In the genomic region with DNA sequence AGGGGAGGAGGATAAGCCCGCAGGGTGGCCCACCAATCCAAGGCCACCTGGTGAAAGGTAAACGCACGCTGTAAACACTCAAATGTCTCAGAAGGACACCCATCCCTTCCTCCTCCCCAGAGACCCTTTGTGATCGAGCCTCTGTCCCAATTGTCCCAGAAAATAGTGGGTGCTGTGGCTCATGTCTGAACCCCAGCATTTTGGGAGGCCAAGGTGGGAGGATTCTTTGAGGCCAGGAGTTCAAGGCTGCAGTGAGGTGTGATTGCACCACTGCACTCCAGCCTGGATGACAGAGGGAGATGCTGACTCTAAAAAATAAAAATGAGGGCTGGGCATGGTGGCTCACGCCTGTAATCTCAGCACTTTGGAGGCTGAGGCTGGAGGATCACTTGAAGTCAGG, we compare ENCODE assay signal across 29 cellular contexts.
"Had no signal": no experiment of that assay in that cellular context is flagged by ENCODE, and none has a peak within 500 bp of the region (broad histone marks: within the 10 kb centered on the region; RNA-seq: fewer than 3 reads in every experiment).

No MANE protein-coding gene starts in this region.

- H3K36me3 ChIP-seq: adrenal gland, left ventricle myocardium inferior, neutrophil, ovary, sigmoid colon, stomach, thyroid gland, upper lobe of right lung had no signal

- DNase-seq: activated CD4-positive, alpha-beta T cell treated with anti-CD3 and anti-CD28 coated beads for 1 hour; activated CD4-positive, alpha-beta T cell treated with anti-CD3 and anti-CD28 coated beads, Interleukin-2, amount 10 ng/mL, durations not matched to agents 7 days and 5 days; activated CD8-positive, alpha-beta memory T cell treated with anti-CD3 and anti-CD28 coated beads, Interleukin-2, amount 10 ng/mL, durations not matched to agents 7 days and 5 days; activated CD8-positive, alpha-beta T cell treated with anti-CD3 and anti-CD28 coated beads, Interleukin-2, amount 10 ng/mL, durations not matched to agents 7 days and 5 days; activated naive CD4-positive, alpha-beta T cell treated with Interleukin-2 at 50 U/mL for 16 hours; activated T-cell treated with anti-CD3 and anti-CD28 coated beads for 4 hours; activated T-cell treated with anti-CD3 and anti-CD28 coated beads, Interleukin-2, amount 50 U/mL, for 72 hours; adrenal gland; aorta; body of pancreas; dermis blood vessel endothelial cell; effector CD8-positive, alpha-beta T cell; islet precursor cell; left ventricle myocardium inferior; mucosa of descending colon; retina; sigmoid colon; small intestine; stimulated activated CD4-positive, alpha-beta T cell treated with anti-CD3 and anti-CD28 coated beads, Interleukin-4, amount 100 ng/mL, for 24 hours; stomach; T-helper 2 cell; thyroid gland; upper lobe of right lung had no signal

- H3K9me3 ChIP-seq: adrenal gland, body of pancreas, left ventricle myocardium inferior, mucosa of descending colon, neutrophil, ovary, sigmoid colon, stomach, thyroid gland, upper lobe of right lung had no signal

- H3K4me3 ChIP-seq: adrenal gland, body of pancreas, left ventricle myocardium inferior, lung, mucosa of descending colon, ovary, sigmoid colon, stomach, thyroid gland, upper lobe of right lung had no signal

- ATAC-seq: activated CD8-positive, alpha-beta memory T cell treated with anti-CD3 and anti-CD28 coated beads, Interleukin-2, amount 10 ng/mL, durations not matched to agents 7 days and 5 days; activated CD8-positive, alpha-beta T cell treated with anti-CD3 and anti-CD28 coated beads, Interleukin-2, amount 10 ng/mL, durations not matched to agents 7 days and 5 days; activated T-cell treated with anti-CD3 and anti-CD28 coated beads, Interleukin-2, amount 50 U/mL, for 72 hours; body of pancreas; mucosa of descending colon; natural killer cell treated with Interleukin-12 subunit alpha and Interleukin-12 subunit beta and Interleukin-15 and Interleukin-18, amount 100 ng/mL, for 72 hours; stimulated activated effector memory CD8-positive, alpha-beta T cell treated with anti-CD3 and anti-CD28 coated beads, Interleukin-12 subunit alpha, Interleukin-12 subunit beta, amount 100 ng/mL, for 72 hours; upper lobe of right lung had no signal

- H3K27ac ChIP-seq: body of pancreas, epithelial cell of prostate, neutrophil, sigmoid colon, stomach, thyroid gland, upper lobe of right lung had no signal

- H3K27me3 ChIP-seq: adrenal gland, body of pancreas, neutrophil, ovary, sigmoid colon, stomach, thyroid gland, upper lobe of right lung had no signal
